ENCODE assay signal across 1 cellular context in genomic region chr9:135985889-135986288, GRCh38.
TF ChIP-seq lines count a peak whose summit lies in the region.

No MANE protein-coding gene starts in this region.

TF ChIP-seq in H1, 55 proteins besides CTCF, POLR2A, EP300 and RAD21:
- no peak for TF ChIP-seq RBBP5 (IDR thresholded peaks at IDR 0.05; ENCODE audit: borderline replicate concordance, low read depth, low read length)
- TF ChIP-seq ASH2L (IDR thresholded peaks at IDR 0.05; ENCODE audit: low read length): no peak
- TF ChIP-seq CHD1 (IDR thresholded peaks at IDR 0.05; ENCODE audit: low read depth, low read length): no peak
- TF ChIP-seq ATF2 (IDR thresholded peaks at IDR 0.05; ENCODE audit: low read length): no peak
- TF ChIP-seq GABPA (IDR thresholded peaks at IDR 0.05; ENCODE audit: borderline replicate concordance, insufficient read depth, low read length): no peak
